Comparison of ENCODE assay signal across 19 cellular contexts in the genomic region with DNA sequence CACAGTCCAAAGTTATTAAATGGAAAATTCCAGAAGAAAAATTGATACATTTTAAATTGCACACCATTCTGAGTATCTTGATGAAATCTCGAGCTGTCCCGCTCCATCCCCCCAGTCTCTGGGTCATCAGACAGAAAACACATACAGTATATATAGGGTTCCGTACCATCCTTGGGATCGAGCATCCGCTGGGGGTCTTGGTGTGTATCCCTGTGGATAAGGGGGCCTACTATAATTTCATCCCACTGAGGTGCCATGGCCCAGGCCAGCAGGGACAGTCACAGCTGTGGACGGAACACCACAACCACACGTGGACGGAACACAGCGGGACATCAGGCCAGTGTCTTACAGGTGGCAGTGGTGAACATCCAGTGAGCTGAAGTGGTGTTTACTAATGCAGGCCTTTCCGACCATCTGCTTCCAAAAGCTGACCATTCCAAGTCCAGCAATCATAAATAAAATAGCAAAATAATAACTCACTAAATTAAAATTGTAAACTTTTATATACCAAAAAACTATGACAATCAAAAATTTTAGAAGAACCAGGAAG. TPM values are rescaled to one million over a fixed set of nuclear protein-coding genes. Genes with fewer than 3 reads are reported as not detected.
DNase-seq lines count a peak whose midpoint lies in the region; ATAC-seq and TF ChIP-seq lines count a peak whose summit lies in the region.
"Had no signal": no experiment of that assay in that cellular context is flagged by ENCODE, and none has a peak within 500 bp of the region (broad histone marks: within the 10 kb centered on the region; RNA-seq: fewer than 3 reads in every experiment).

No MANE protein-coding gene starts in this region.

- H3K4me1 Mint-ChIP-seq in chondrocyte (ENCODE audit: low read depth) (peaks cover 33% of the 10 kb centered on the region), osteocyte (ENCODE audit: unreplicated experiment) (peaks cover 38% of the 10 kb centered on the region)

- TF ChIP-seq CTCF in right atrium auricular region (IDR thresholded peaks at IDR 0.05): no peak
- TF ChIP-seq CTCF in chondrocyte (IDR thresholded peaks at IDR 0.05): no peak
- no peak for TF ChIP-seq CTCF in osteocyte (IDR thresholded peaks at IDR 0.05)
- no peak for TF ChIP-seq CTCF in uterus (IDR thresholded peaks at IDR 0.05)

- H3K4me3 Mint-ChIP-seq in chondrocyte (ENCODE audit: unreplicated experiment) (no peak overlapping the region), osteocyte (ENCODE audit: unreplicated experiment) (no peak overlapping the region)

- H3K27ac Mint-ChIP-seq in chondrocyte (ENCODE audit: unreplicated experiment) (no peak overlapping the region), osteocyte (ENCODE audit: unreplicated experiment) (no peak overlapping the region)

- H3K9me3 ChIP-seq in right atrium auricular region (no peaks in the 10 kb centered on the region), uterus (no peaks in the 10 kb centered on the region), SJCRH30 (replicated peaks) (0 out of 2 replicates have a peak, but pooled peaks cover 2% of the 10 kb centered on the region)
- H3K9me3 ChIP-seq: MG63 had no signal

- TF ChIP-seq POLR2A in uterus (IDR thresholded peaks at IDR 0.05): no peak

- peak; percentile 49 for DNase-seq in right atrium auricular region (ENCODE audit: low spot score)
- DNase-seq in Right ventricle myocardium superior: no peak
- peak; percentile 59 for DNase-seq in chondrocyte (ENCODE audit: low spot score)
- peak; percentile 65 for DNase-seq in osteocyte (ENCODE audit: extremely low spot score, unreplicated experiment)
- no peak for DNase-seq in uterus
- DNase-seq in NCI-H82 treated with DMSO at 0.1 percent for 48 hours (lab: John Stamatoyannopoulos, UW; ENCODE audit: unreplicated experiment): no peak
- DNase-seq in SJCRH30: no peak
- DNase-seq: DMS 273 treated with DMSO at 0.1 percent for 48 hours; MG63; NCI-H1105; NCI-H1694 treated with DMSO at 0.1 percent for 48 hours; NCI-H2107; NCI-H345; NCI-H526; NK-92 treated with Interleukin-12 subunit alpha and Interleukin-12 subunit beta, amount 100 ng/mL, for 24 hours; PC-3 had no signal

- peaks cover 0 to 16% of the 10 kb centered on the region in 2 donors for H3K4me1 ChIP-seq in right atrium auricular region
- peaks cover 12 to 28% of the 10 kb centered on the region in 2 donors for H3K4me1 ChIP-seq in uterus
- peaks cover 19% of the 10 kb centered on the region for H3K4me1 ChIP-seq in SJCRH30

- no peak for ATAC-seq in Right ventricle myocardium superior (ENCODE audit: poor library complexity)
- no peak for ATAC-seq in SK-N-SH treated with all-trans-retinoic acid at 6 μM for 48 hours
- ATAC-seq: PC-3 had no signal

- H3K27ac ChIP-seq in right atrium auricular region: no peak overlapping the region
- peak overlapping the region; percentile 8 for H3K27ac ChIP-seq in uterus
- H3K27ac ChIP-seq in SJCRH30: no peak overlapping the region
- H3K27ac ChIP-seq: C4-2B, KMS-11 had no signal

- intact Hi-C loops in Right ventricle myocardium superior (cut with DNase I): no loop called here
- intact Hi-C loops in uterus (cut with DNase I; ENCODE audit: low total_unique reads): no loop called here

- no peaks in the 10 kb centered on the region for H3K27me3 ChIP-seq in right atrium auricular region
- no peaks in the 10 kb centered on the region for H3K27me3 ChIP-seq in uterus
- H3K27me3 ChIP-seq in SJCRH30: peaks cover under 1% of the 10 kb centered on the region; the same call in 1 of the 2 replicates
- H3K27me3 ChIP-seq: MG63 had no signal

- H3K9me3 Mint-ChIP-seq in chondrocyte (ENCODE audit: low read depth) (no peaks in the 10 kb centered on the region), osteocyte (ENCODE audit: unreplicated experiment) (no peaks in the 10 kb centered on the region)

- no peaks in the 10 kb centered on the region for H3K36me3 Mint-ChIP-seq in chondrocyte (ENCODE audit: low read depth)
- no peaks in the 10 kb centered on the region for H3K36me3 Mint-ChIP-seq in osteocyte (ENCODE audit: unreplicated experiment)

- H3K36me3 ChIP-seq in right atrium auricular region: no peaks in the 10 kb centered on the region
- no peaks in the 10 kb centered on the region for H3K36me3 ChIP-seq in uterus
- H3K36me3 ChIP-seq in SJCRH30: no peaks in the 10 kb centered on the region

- H3K4me3 ChIP-seq in right atrium auricular region (no peak overlapping the region), uterus (no peak overlapping the region), SJCRH30 (no peak overlapping the region)
- H3K4me3 ChIP-seq: MG63 had no signal

- H3K27me3 Mint-ChIP-seq in chondrocyte (ENCODE audit: low read depth) (no peaks in the 10 kb centered on the region), osteocyte (ENCODE audit: unreplicated experiment) (no peaks in the 10 kb centered on the region)

TF ChIP-seq in SK-N-SH treated with all-trans-retinoic acid at 6 μM for 48 hours, 23 proteins besides CTCF, POLR2A, EP300 and RAD21 (continues in another document):
- TF ChIP-seq, protein P1, sequence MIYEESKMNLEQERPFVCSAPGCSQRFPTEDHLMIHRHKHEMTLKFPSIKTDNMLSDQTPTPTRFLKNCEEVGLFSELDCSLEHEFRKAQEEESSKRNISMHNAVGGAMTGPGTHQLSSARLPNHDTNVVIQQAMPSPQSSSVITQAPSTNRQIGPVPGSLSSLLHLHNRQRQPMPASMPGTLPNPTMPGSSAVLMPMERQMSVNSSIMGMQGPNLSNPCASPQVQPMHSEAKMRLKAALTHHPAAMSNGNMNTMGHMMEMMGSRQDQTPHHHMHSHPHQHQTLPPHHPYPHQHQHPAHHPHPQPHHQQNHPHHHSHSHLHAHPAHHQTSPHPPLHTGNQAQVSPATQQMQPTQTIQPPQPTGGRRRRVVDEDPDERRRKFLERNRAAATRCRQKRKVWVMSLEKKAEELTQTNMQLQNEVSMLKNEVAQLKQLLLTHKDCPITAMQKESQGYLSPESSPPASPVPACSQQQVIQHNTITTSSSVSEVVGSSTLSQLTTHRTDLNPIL (CRISPR knock-in tag; IDR thresholded peaks at IDR 0.05; ENCODE audit: low read depth): no peak
- TF ChIP-seq BACH2 (CRISPR knock-in tag; IDR thresholded peaks at IDR 0.05; ENCODE audit: borderline replicate concordance) (no peak), PPARA (CRISPR knock-in tag; IDR thresholded peaks at IDR 0.05; ENCODE audit: borderline replicate concordance) (no peak), ESRRG (CRISPR knock-in tag; IDR thresholded peaks at IDR 0.05) (no peak), ISL1 (CRISPR knock-in tag; IDR thresholded peaks at IDR 0.05) (no peak), OSR1 (CRISPR knock-in tag; IDR thresholded peaks at IDR 0.05) (no peak), CSDC2 (CRISPR knock-in tag; IDR thresholded peaks at IDR 0.05) (no peak), ZNF565 (CRISPR knock-in tag; conservative IDR thresholded peaks at IDR 0.05; ENCODE audit: low read depth) (no peak), ZNF70 (CRISPR knock-in tag; IDR thresholded peaks at IDR 0.05) (no peak), TCF4 (CRISPR knock-in tag; IDR thresholded peaks at IDR 0.05; ENCODE audit: borderline replicate concordance) (no peak), ZNF8 (CRISPR knock-in tag; IDR thresholded peaks at IDR 0.05) (no peak)
- TF ChIP-seq, protein P2, sequence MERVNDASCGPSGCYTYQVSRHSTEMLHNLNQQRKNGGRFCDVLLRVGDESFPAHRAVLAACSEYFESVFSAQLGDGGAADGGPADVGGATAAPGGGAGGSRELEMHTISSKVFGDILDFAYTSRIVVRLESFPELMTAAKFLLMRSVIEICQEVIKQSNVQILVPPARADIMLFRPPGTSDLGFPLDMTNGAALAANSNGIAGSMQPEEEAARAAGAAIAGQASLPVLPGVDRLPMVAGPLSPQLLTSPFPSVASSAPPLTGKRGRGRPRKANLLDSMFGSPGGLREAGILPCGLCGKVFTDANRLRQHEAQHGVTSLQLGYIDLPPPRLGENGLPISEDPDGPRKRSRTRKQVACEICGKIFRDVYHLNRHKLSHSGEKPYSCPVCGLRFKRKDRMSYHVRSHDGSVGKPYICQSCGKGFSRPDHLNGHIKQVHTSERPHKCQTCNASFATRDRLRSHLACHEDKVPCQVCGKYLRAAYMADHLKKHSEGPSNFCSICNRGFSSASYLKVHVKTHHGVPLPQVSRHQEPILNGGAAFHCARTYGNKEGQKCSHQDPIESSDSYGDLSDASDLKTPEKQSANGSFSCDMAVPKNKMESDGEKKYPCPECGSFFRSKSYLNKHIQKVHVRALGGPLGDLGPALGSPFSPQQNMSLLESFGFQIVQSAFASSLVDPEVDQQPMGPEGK (CRISPR knock-in tag; IDR thresholded peaks at IDR 0.05; ENCODE audit: borderline replicate concordance): no peak
- TF ChIP-seq, protein P3, sequence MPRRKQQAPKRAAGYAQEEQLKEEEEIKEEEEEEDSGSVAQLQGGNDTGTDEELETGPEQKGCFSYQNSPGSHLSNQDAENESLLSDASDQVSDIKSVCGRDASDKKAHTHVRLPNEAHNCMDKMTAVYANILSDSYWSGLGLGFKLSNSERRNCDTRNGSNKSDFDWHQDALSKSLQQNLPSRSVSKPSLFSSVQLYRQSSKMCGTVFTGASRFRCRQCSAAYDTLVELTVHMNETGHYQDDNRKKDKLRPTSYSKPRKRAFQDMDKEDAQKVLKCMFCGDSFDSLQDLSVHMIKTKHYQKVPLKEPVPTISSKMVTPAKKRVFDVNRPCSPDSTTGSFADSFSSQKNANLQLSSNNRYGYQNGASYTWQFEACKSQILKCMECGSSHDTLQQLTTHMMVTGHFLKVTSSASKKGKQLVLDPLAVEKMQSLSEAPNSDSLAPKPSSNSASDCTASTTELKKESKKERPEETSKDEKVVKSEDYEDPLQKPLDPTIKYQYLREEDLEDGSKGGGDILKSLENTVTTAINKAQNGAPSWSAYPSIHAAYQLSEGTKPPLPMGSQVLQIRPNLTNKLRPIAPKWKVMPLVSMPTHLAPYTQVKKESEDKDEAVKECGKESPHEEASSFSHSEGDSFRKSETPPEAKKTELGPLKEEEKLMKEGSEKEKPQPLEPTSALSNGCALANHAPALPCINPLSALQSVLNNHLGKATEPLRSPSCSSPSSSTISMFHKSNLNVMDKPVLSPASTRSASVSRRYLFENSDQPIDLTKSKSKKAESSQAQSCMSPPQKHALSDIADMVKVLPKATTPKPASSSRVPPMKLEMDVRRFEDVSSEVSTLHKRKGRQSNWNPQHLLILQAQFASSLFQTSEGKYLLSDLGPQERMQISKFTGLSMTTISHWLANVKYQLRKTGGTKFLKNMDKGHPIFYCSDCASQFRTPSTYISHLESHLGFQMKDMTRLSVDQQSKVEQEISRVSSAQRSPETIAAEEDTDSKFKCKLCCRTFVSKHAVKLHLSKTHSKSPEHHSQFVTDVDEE (CRISPR knock-in tag; IDR thresholded peaks at IDR 0.05): no peak

RNA-seq across cellular contexts. Expression of a gene that starts 14.0 kb away (rescaled TPM):
- total RNA-seq in right atrium auricular region: 10 to 100 TPM in 1 of 2 donors, 1 to 10 TPM in 1; 6.2 to 26.1 TPM
- total RNA-seq in Right ventricle myocardium superior: 1.9 TPM
- 1.8 to 9.1 TPM (median 2.4 TPM) in 3 replicates for total RNA-seq in chondrocyte
- total RNA-seq in osteocyte: 6.0 and 6.3 TPM in 2 replicates
- 100 to 1,000 TPM in 1 of 4 donors, 10 to 100 TPM in 3; 28.1 to 199 (median 63.9) TPM for total RNA-seq in uterus
- not detected in 2 replicates for total RNA-seq in SJCRH30 (2014; rRNA removed; shearing (Covaris generic))

Comparison
In these comparisons a context has a peak if more than half of its experiments do, and no peak if none do; other contexts are left out.
1. DNase-seq: peak in right atrium auricular region (single experiment), chondrocyte (single experiment) and osteocyte (single experiment); none in Right ventricle myocardium superior (single experiment), uterus (0 of 2), NCI-H82 treated with DMSO at 0.1 percent for 48 hours (single experiment) and SJCRH30 (0 of 2).
2. H3K27ac ChIP-seq: peak in uterus (2 of 2); none in right atrium auricular region (0 of 2) and SJCRH30 (single experiment).